In the genomic region with DNA sequence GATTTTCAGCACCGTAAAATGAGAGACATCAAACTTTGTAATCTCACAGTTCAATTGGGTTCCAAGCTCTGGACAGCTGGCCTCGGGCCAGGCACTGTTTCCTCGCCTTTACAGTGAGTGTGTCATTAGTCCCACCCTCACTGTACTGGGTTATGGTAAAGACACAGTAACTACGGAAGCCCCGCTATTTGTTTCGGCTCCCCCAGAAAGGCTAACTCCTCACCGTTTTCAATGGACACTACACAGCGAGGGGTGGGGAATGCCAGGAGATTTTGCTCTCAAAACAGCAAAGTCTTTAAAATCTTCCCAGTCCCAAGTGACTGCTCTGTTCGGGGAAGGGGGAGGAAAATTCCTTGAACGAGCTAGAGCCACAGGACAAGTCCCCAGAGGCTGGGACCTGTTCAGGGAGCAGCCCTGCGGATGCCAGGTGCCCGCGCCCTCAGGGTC, we compare ENCODE assay signal across 8 cellular contexts. TPM values are rescaled to one million over a fixed set of nuclear protein-coding genes. Genes with fewer than 3 reads are reported as not detected.
A peak's percentile ranks its signal among the peaks of the same experiment; 100 is the strongest.
DNase-seq lines count a peak whose midpoint lies in the region; ATAC-seq and TF ChIP-seq lines count a peak whose summit lies in the region.

No MANE protein-coding gene starts in this region.

- CTCF ChIA-PET in OCI-LY7 (lab: Charles Lee; ENCODE audit: unreplicated experiment), result no interaction called here

- no TSS peak for BruUV-seq in OCI-LY7 (replicated peaks; lab: Mats Ljungman, UMichigan)

- ATAC-seq in GM21390 (IDR thresholded peaks at IDR 0.05; ENCODE audit: unreplicated experiment) (no peak), GM19395 (IDR thresholded peaks at IDR 0.05; ENCODE audit: unreplicated experiment) (no peak), GM21717 (IDR thresholded peaks at IDR 0.05; ENCODE audit: unreplicated experiment) (no peak)

- peak overlapping the region; percentile 57; the same call in 1 of the 2 replicates for H3K4me2 ChIP-seq in OCI-LY7 (ENCODE audit: low read length)

- H3K36me3 ChIP-seq in OCI-LY7 (ENCODE audit: insufficient read depth, low read length), result no peaks in the 10 kb centered on the region
- H3K36me3 ChIP-seq in ectodermal cell (ENCODE audit: control insufficient read depth, insufficient read depth, low read length), result no peaks in the 10 kb centered on the region
- no peaks in the 10 kb centered on the region for H3K36me3 ChIP-seq in muscle layer of colon (ENCODE audit: insufficient read depth, low read length)

- H3K4me1 ChIP-seq in OCI-LY7 (ENCODE audit: insufficient read depth, low read length, poor library complexity, severe bottlenecking) (peaks cover 31% of the 10 kb centered on the region), ectodermal cell (ENCODE audit: control insufficient read depth, insufficient read depth, low read length) (peaks cover 5% of the 10 kb centered on the region), muscle layer of colon (ENCODE audit: insufficient read depth, low read length) (peaks cover 35% of the 10 kb centered on the region)

- H4K20me1 ChIP-seq in OCI-LY7 (ENCODE audit: insufficient read depth, low read length), result peaks cover 17% of the 10 kb centered on the region; the same call in 1 of the 2 replicates

- peak overlapping the region; percentile 31 for H3K9ac ChIP-seq in muscle layer of colon (ENCODE audit: low read length)

- H3K9me3 ChIP-seq in OCI-LY7 (ENCODE audit: low read length), result peaks cover 6% of the 10 kb centered on the region; the same call in 1 of the 2 replicates
- H3K9me3 ChIP-seq in ectodermal cell (ENCODE audit: control insufficient read depth, low read length), result no peaks in the 10 kb centered on the region
- peaks cover 7% of the 10 kb centered on the region for H3K9me3 ChIP-seq in muscle layer of colon (ENCODE audit: low read length)

- WGBS in ectodermal cell, 2 experiments, result 25 to 29% methylated on average over 13 of the region's 13 CpGs

- H3K27ac ChIP-seq in OCI-LY7 (ENCODE audit: low read depth, low read length, poor library complexity, severe bottlenecking) (no peak overlapping the region), ectodermal cell (ENCODE audit: insufficient read depth, low read depth, low read length, poor library complexity, severe bottlenecking) (peak overlapping the region; percentile 5), muscle layer of colon (ENCODE audit: low read depth, low read length) (peak overlapping the region; percentile 68)

- no peak overlapping the region for H2AFZ ChIP-seq in OCI-LY7 (ENCODE audit: low read length)

- H3K4me3 ChIP-seq in OCI-LY7 (ENCODE audit: low read depth, low read length, poor library complexity, severe bottlenecking), result no peak overlapping the region
- H3K4me3 ChIP-seq in ectodermal cell (ENCODE audit: insufficient read depth, low read depth, low read length), result peak overlapping the region; percentile 41
- H3K4me3 ChIP-seq in muscle layer of colon (ENCODE audit: low read depth in 1 of 2, low read length in 2 of 2), result peak overlapping the region; percentile 45 to 47

- no peaks in the 10 kb centered on the region for H3K9me2 ChIP-seq in OCI-LY7 (ENCODE audit: insufficient read depth, low read length)

- H3K27me3 ChIP-seq in ectodermal cell (ENCODE audit: control insufficient read depth, insufficient read depth, low read length, poor library complexity, severe bottlenecking), result peaks cover 26% of the 10 kb centered on the region
- H3K27me3 ChIP-seq in muscle layer of colon (ENCODE audit: control insufficient read depth in 1 of 2, insufficient read depth in 2 of 2, low read length in 2 of 2), result no peaks in the 10 kb centered on the region

- DNase-seq in CD1c-positive myeloid dendritic cell (ENCODE audit: extremely low spot score), result peak; percentile 37
- DNase-seq in OCI-LY7 (ENCODE audit: low spot score), result no peak
- no peak for DNase-seq in stimulated activated CD4-positive, alpha-beta T cell treated with anti-CD3 and anti-CD28 coated beads, Interleukin-12 subunit alpha, Interleukin-12 subunit beta, amount 100 ng/mL, for 4 hours

- TF ChIP-seq CTCF in OCI-LY7 (conservative IDR thresholded peaks at IDR 0.05; ENCODE audit: low read length), result no peak

- intact Hi-C loops in OCI-LY7 (cut with micrococcal nuclease; ENCODE audit: unreplicated experiment), result loop anchor here (2.0 to 5.0 kb wide), 2 partner anchors 120 to 137 kb away; no protein-coding TSS in a partner anchor

- POLR2A ChIA-PET in OCI-LY7 (lab: Charles Lee), result interaction anchor here (0.7 kb wide), 1 partner anchor 688 kb away, joined by 3 read pairs; no protein-coding TSS in a partner anchor

- peaks cover 16% of the 10 kb centered on the region; the same call in 1 of the 2 replicates for H3K79me2 ChIP-seq in OCI-LY7 (ENCODE audit: insufficient read depth, low read depth, low read length)

RNA-seq across cellular contexts. Expression of a gene that starts 0.8 kb away (rescaled TPM):
- total RNA-seq in OCI-LY7 (2014; rRNA removed; shearing (Covaris generic)), result 14.0 and 17.9 TPM in 2 replicates
- 1.1 and 1.2 TPM in 2 replicates for total RNA-seq in OCI-LY7 (2022)
- 6.2 TPM for polyA plus RNA-seq in ectodermal cell (2013, experiment 1 of 4)
- polyA plus RNA-seq in ectodermal cell (2013, experiment 2 of 4), result 7.3 TPM
- 4.1 TPM for polyA plus RNA-seq in ectodermal cell (2013, experiment 3 of 4)
- polyA plus RNA-seq in ectodermal cell (2013, experiment 4 of 4), result 5.4 TPM

RNA-seq across cellular contexts. Expression of a gene that starts 57.4 kb away (rescaled TPM):
- 8.2 and 8.5 TPM in 2 replicates for total RNA-seq in OCI-LY7 (2014; rRNA removed; shearing (Covaris generic))
- total RNA-seq in OCI-LY7 (2022), result 22.1 TPM in 2 replicates
- polyA plus RNA-seq in ectodermal cell (2013, experiment 1 of 4), result 12.4 TPM
- 15.5 TPM for polyA plus RNA-seq in ectodermal cell (2013, experiment 2 of 4)
- polyA plus RNA-seq in ectodermal cell (2013, experiment 3 of 4), result 10.8 TPM
- polyA plus RNA-seq in ectodermal cell (2013, experiment 4 of 4), result 13.6 TPM
